In genomic region chr20:21601799-21602198, GRCh38 we compare ENCODE assay signal across 28 cellular contexts.
"Had no signal": no experiment of that assay in that cellular context is flagged by ENCODE, and none has a peak within 500 bp of the region (broad histone marks: within the 10 kb centered on the region; RNA-seq: fewer than 3 reads in every experiment).

No MANE protein-coding gene starts in this region.

- H3K36me3 ChIP-seq: neural progenitor cell, ovary, spleen, suprapubic skin, tibial artery, transverse colon, upper lobe of right lung, uterus had no signal

- H3K79me2 ChIP-seq: parathyroid adenoma had no signal

- H3K9ac ChIP-seq: neural progenitor cell, parathyroid adenoma had no signal

- H3K4me1 ChIP-seq: neural progenitor cell, parathyroid adenoma, psoas muscle, spleen, suprapubic skin, testis, tibial artery, transverse colon, upper lobe of right lung, uterus had no signal

- DNase-seq: natural killer cell; occipital lobe; ovary; posterior cingulate gyrus; psoas muscle; right cardiac atrium; spleen; stimulated activated CD4-positive, alpha-beta T cell treated with anti-CD3 and anti-CD28 coated beads, Interleukin-12 subunit alpha, Interleukin-12 subunit beta, amount 100 ng/mL, for 4 hours; stimulated activated CD4-positive, alpha-beta T cell treated with anti-CD3 and anti-CD28 coated beads, Interleukin-1b, Interleukin-23, amount 100 ng/mL, for 48 hours; stimulated activated CD4-positive, alpha-beta T cell treated with anti-CD3 and anti-CD28 coated beads, Interleukin-4, amount 100 ng/mL, for 1 hour; stimulated activated CD4-positive, alpha-beta T cell treated with anti-CD3 and anti-CD28 coated beads, Interleukin-4, amount 100 ng/mL, for 4 hours; stimulated activated CD8-positive, alpha-beta memory T cell treated with anti-CD3 and anti-CD28 coated beads, Interleukin-4, amount 100 ng/mL, for 48 hours; stimulated activated naive CD4-positive, alpha-beta T cell; stimulated activated naive CD8-positive, alpha-beta T cell treated with anti-CD3 and anti-CD28 coated beads, Interleukin-15, amount 100 ng/mL, for 72 hours; stimulated activated naive CD8-positive, alpha-beta T cell treated with anti-CD3 and anti-CD28 coated beads, Interleukin-15, Interleukin-2, amounts not matched to agents 100 U/mL and 50 U/mL, for 24 hours; substantia nigra; testis; tibial artery; transverse colon; upper lobe of right lung; uterus had no signal

- H3K4me2 ChIP-seq: neural progenitor cell, smooth muscle cell had no signal

- H3K4me3 ChIP-seq: neural progenitor cell, ovary, psoas muscle, skin epidermis, smooth muscle cell, spleen, suprapubic skin, testis, tibial artery, transverse colon, upper lobe of right lung, uterus had no signal

- H3K27ac ChIP-seq: neural progenitor cell, ovary, parathyroid adenoma, psoas muscle, skin epidermis, spleen, suprapubic skin, testis, tibial artery, transverse colon, upper lobe of right lung, uterus had no signal

- ATAC-seq: natural killer cell; psoas muscle; right cardiac atrium; sciatic nerve; stimulated activated memory B cell treated with anti-CD40 and anti-IgM and Interleukin-4, amounts not matched to agents 10 μg/mL and 1 μg/mL and 100 μg/mL, for 72 hours; stimulated activated naive CD8-positive, alpha-beta T cell treated with anti-CD3 and anti-CD28 coated beads, Interleukin-15, amount 100 ng/mL, for 72 hours; stimulated activated naive CD8-positive, alpha-beta T cell treated with anti-CD3 and anti-CD28 coated beads, Interleukin-15, Interleukin-2, amounts not matched to agents 100 U/mL and 50 U/mL, for 24 hours; upper lobe of right lung had no signal

- H3K27me3 ChIP-seq: neural progenitor cell, ovary, testis, tibial artery, transverse colon, upper lobe of right lung, uterus had no signal

- H3K9me3 ChIP-seq: ovary, psoas muscle, testis, tibial artery, transverse colon, upper lobe of right lung, uterus had no signal

- H2AFZ ChIP-seq: neural progenitor cell, parathyroid adenoma had no signal
